ENCODE assay signal across 15 cellular contexts in genomic region chr4:107379054-107379869, GRCh38.
DNase-seq lines count a peak whose midpoint lies in the region; ATAC-seq, FAIRE-seq and TF ChIP-seq lines count a peak whose summit lies in the region.
"Had no signal": no experiment of that assay in that cellular context is flagged by ENCODE, and none has a peak within 500 bp of the region (broad histone marks: within the 10 kb centered on the region; RNA-seq: fewer than 3 reads in every experiment).

No MANE protein-coding gene starts in this region.

- H3K36me3 ChIP-seq in bronchial epithelial cell (ENCODE audit: control insufficient read depth, insufficient read depth, low read length) (no peaks in the 10 kb centered on the region), mesendoderm (ENCODE audit: control insufficient read depth, insufficient read depth, low read length) (no peaks in the 10 kb centered on the region), sigmoid colon (no peaks in the 10 kb centered on the region)

- no peak overlapping the region for H2BK15ac ChIP-seq in mesendoderm (replicated peaks; ENCODE audit: low read depth)

- H3K56ac ChIP-seq in mesendoderm (ENCODE audit: low read length), result no peak overlapping the region

- H3K4me2 ChIP-seq in mesendoderm (ENCODE audit: low read length), result no peak overlapping the region

- H2BK120ac ChIP-seq in mesendoderm (ENCODE audit: low read depth, low read length), result no peak overlapping the region

- DNase-seq in AG09319 (ENCODE audit: extremely low read depth, low read depth), result no peak
- DNase-seq in HT1080 (ENCODE audit: low read depth), result peak; percentile 32
- peak; percentile 60 for DNase-seq in bronchial epithelial cell (ENCODE audit: low read depth)
- peak; percentile 39 for DNase-seq in mesendoderm
- DNase-seq in activated CD8-positive, alpha-beta T cell treated with anti-CD3 and anti-CD28 coated beads, Interleukin-2, amount 10 ng/mL, durations not matched to agents 7 days and 5 days, result no peak
- DNase-seq in sigmoid colon, result no peak
- DNase-seq: activated CD4-positive, alpha-beta T cell treated with anti-CD3 and anti-CD28 coated beads for 1 hour; activated effector memory CD4-positive, alpha-beta T cell treated with Interleukin-2 at 50 U/mL for 16 hours; Caco-2; NCI-H2171; SHP77; stimulated activated naive CD4-positive, alpha-beta T cell had no signal

- no peaks in the 10 kb centered on the region for H3K9me3 Mint-ChIP-seq in activated CD8-positive, alpha-beta T cell treated with anti-CD3 and anti-CD28 coated beads, Interleukin-2, amount 10 ng/mL, durations not matched to agents 7 days and 5 days (ENCODE audit: insufficient read depth)

- H4K5ac ChIP-seq in mesendoderm (ENCODE audit: low read length), result no peak overlapping the region

- no peak for TF ChIP-seq EP300 in sigmoid colon (IDR thresholded peaks at IDR 0.05)

- no CpG with 5 or more reads among the region's 5 CpGs for WGBS in mesendoderm (ENCODE audit: extremely low coverage, insufficient coverage, low lambda C conversion rate)
- 75 to 80% methylated on average over 5 of the region's 5 CpGs for WGBS in sigmoid colon, 2 donors

- no peak for FAIRE-seq in bronchial epithelial cell (lab: Jason Lieb, UNC)
- FAIRE-seq: GM12878 had no signal

- H3K4me3 Mint-ChIP-seq in activated CD8-positive, alpha-beta T cell treated with anti-CD3 and anti-CD28 coated beads, Interleukin-2, amount 10 ng/mL, durations not matched to agents 7 days and 5 days, result no peak overlapping the region

- TF ChIP-seq CTCF in AG09319 (IDR thresholded peaks at IDR 0.05; ENCODE audit: low read depth, low read length), result peak; percentile 13
- TF ChIP-seq CTCF in bronchial epithelial cell (IDR thresholded peaks at IDR 0.05; ENCODE audit: insufficient read depth, low read length, severe bottlenecking), result no peak
- peak in 1 of 4 experiments; percentile 12 for TF ChIP-seq CTCF in sigmoid colon (IDR thresholded peaks at IDR 0.05)

- H3K9me3 ChIP-seq in sigmoid colon, result no peaks in the 10 kb centered on the region
- H3K9me3 ChIP-seq: Caco-2 had no signal

- H3K27me3 Mint-ChIP-seq in activated CD8-positive, alpha-beta T cell treated with anti-CD3 and anti-CD28 coated beads, Interleukin-2, amount 10 ng/mL, durations not matched to agents 7 days and 5 days (ENCODE audit: low read depth), result no peaks in the 10 kb centered on the region

- no peak overlapping the region for H2AK5ac ChIP-seq in mesendoderm (ENCODE audit: low read length)

- no peaks in the 10 kb centered on the region for H3K79me1 ChIP-seq in mesendoderm (ENCODE audit: low read length)

- intact Hi-C loops in sigmoid colon (cut with DNase I), result loop anchor here (2.0 to 5.0 kb wide), 4 partner anchors 132 to 342 kb away; partner anchors contain the start of gene DKK2

- H3K4me1 Mint-ChIP-seq in activated CD8-positive, alpha-beta T cell treated with anti-CD3 and anti-CD28 coated beads, Interleukin-2, amount 10 ng/mL, durations not matched to agents 7 days and 5 days (ENCODE audit: low read depth), result no peaks in the 10 kb centered on the region

- no peak for ATAC-seq in activated CD8-positive, alpha-beta T cell treated with anti-CD3 and anti-CD28 coated beads, Interleukin-2, amount 10 ng/mL, durations not matched to agents 7 days and 5 days
- no peak for ATAC-seq in HG03520 (IDR thresholded peaks at IDR 0.05; ENCODE audit: unreplicated experiment)
- ATAC-seq in GM19035 (IDR thresholded peaks at IDR 0.05; ENCODE audit: unreplicated experiment), result no peak
- ATAC-seq: GM12878 had no signal

- H3K4ac ChIP-seq in mesendoderm (ENCODE audit: low read depth, low read length), result no peak overlapping the region

- POLR2A ChIA-PET in activated CD8-positive, alpha-beta T cell treated with anti-CD3 and anti-CD28 coated beads, Interleukin-2, amount 10 ng/mL, durations not matched to agents 7 days and 5 days (lab: Charles Lee), result no interaction called here

- H3K79me2 ChIP-seq in mesendoderm (ENCODE audit: control insufficient read depth, insufficient read depth, low read length), result no peaks in the 10 kb centered on the region

- H3K4me3 ChIP-seq in bronchial epithelial cell (ENCODE audit: low read depth, low read length) (no peak overlapping the region), mesendoderm (ENCODE audit: low read length) (no peak overlapping the region), sigmoid colon (no peak overlapping the region)
- H3K4me3 ChIP-seq: GM12878 had no signal

- no peak overlapping the region for H4K8ac ChIP-seq in mesendoderm (ENCODE audit: low read depth, low read length)

- no peak overlapping the region for H3K23ac ChIP-seq in mesendoderm (ENCODE audit: low read length)

- peak overlapping the region; percentile 19 for H3K18ac ChIP-seq in mesendoderm (ENCODE audit: low read length)

- no peaks in the 10 kb centered on the region for H3K36me3 Mint-ChIP-seq in activated CD8-positive, alpha-beta T cell treated with anti-CD3 and anti-CD28 coated beads, Interleukin-2, amount 10 ng/mL, durations not matched to agents 7 days and 5 days (ENCODE audit: low read depth)

- CTCF ChIA-PET in activated CD8-positive, alpha-beta T cell treated with anti-CD3 and anti-CD28 coated beads, Interleukin-2, amount 10 ng/mL, durations not matched to agents 7 days and 5 days (lab: Charles Lee), result no interaction called here

- no peak overlapping the region for H3K27ac Mint-ChIP-seq in activated CD8-positive, alpha-beta T cell treated with anti-CD3 and anti-CD28 coated beads, Interleukin-2, amount 10 ng/mL, durations not matched to agents 7 days and 5 days

- peak overlapping the region; percentile 11 for H2BK5ac ChIP-seq in mesendoderm (ENCODE audit: low read length)

- no peak for TF ChIP-seq POLR2A in sigmoid colon (IDR thresholded peaks at IDR 0.05)

- H3K4me1 ChIP-seq in mesendoderm (ENCODE audit: control insufficient read depth, low read depth, low read length) (no peaks in the 10 kb centered on the region), sigmoid colon (peaks cover 0 to 9% (median 2%) of the 10 kb centered on the region in 4 donors)

- H3K27me3 ChIP-seq in bronchial epithelial cell (ENCODE audit: control insufficient read depth, insufficient read depth, low read length), result no peaks in the 10 kb centered on the region
- H3K27me3 ChIP-seq in mesendoderm (ENCODE audit: insufficient read depth, low read length, poor library complexity), result no peaks in the 10 kb centered on the region
- H3K27me3 ChIP-seq in sigmoid colon, result no peaks in the 10 kb centered on the region

- H3K27ac ChIP-seq in mesendoderm (ENCODE audit: low read depth, low read length) (no peak overlapping the region), sigmoid colon (no peak overlapping the region)

- H3K9ac ChIP-seq in mesendoderm (ENCODE audit: low read length), result no peak overlapping the region

Comparison
In these comparisons a context has a peak if more than half of its experiments do, and no peak if none do; other contexts are left out.
1. DNase-seq: peak in HT1080 (single experiment), bronchial epithelial cell (single experiment) and mesendoderm (single experiment); none in AG09319 (single experiment), activated CD8-positive, alpha-beta T cell treated with anti-CD3 and anti-CD28 coated beads, Interleukin-2, amount 10 ng/mL, durations not matched to agents 7 days and 5 days (single experiment) and sigmoid colon (single experiment).